Comparison of ENCODE assay signal across 2 cellular contexts in the genomic region with DNA sequence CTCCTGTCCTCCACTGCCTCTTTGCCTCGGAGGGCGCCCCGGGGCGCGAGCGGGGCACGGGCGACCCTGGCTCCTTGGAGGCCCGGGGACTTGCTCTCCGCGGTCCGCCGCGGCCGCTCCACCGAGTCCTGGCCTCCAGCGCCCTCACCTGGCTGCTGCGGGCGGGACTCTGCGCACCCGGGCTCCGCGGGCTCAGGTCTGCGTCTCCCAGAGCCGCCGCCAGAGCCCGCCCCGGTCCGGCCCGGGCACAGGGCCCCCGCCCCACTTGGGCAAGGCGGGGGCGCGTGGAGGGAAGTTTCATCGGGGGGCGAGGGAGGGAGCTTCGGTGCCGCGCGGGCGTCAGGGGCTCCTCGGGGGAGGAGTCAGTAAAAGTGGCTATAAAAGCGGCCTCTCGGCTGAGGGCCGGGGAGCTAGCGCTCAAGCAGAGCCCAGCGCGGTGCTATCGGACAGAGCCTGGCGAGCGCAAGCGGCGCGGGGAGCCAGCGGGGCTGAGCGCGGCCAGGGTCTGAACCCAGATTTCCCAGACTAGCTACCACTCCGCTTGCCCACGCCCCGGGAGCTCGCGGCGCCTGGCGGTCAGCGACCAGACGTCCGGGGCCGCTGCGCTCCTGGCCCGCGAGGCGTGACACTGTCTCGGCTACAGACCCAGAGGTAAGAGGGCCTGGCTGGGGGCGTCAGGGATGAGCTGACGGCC.
A peak's percentile ranks its signal among the peaks of the same experiment; 100 is the strongest.
TF ChIP-seq lines count a peak whose summit lies in the region.

A gene with protein sequence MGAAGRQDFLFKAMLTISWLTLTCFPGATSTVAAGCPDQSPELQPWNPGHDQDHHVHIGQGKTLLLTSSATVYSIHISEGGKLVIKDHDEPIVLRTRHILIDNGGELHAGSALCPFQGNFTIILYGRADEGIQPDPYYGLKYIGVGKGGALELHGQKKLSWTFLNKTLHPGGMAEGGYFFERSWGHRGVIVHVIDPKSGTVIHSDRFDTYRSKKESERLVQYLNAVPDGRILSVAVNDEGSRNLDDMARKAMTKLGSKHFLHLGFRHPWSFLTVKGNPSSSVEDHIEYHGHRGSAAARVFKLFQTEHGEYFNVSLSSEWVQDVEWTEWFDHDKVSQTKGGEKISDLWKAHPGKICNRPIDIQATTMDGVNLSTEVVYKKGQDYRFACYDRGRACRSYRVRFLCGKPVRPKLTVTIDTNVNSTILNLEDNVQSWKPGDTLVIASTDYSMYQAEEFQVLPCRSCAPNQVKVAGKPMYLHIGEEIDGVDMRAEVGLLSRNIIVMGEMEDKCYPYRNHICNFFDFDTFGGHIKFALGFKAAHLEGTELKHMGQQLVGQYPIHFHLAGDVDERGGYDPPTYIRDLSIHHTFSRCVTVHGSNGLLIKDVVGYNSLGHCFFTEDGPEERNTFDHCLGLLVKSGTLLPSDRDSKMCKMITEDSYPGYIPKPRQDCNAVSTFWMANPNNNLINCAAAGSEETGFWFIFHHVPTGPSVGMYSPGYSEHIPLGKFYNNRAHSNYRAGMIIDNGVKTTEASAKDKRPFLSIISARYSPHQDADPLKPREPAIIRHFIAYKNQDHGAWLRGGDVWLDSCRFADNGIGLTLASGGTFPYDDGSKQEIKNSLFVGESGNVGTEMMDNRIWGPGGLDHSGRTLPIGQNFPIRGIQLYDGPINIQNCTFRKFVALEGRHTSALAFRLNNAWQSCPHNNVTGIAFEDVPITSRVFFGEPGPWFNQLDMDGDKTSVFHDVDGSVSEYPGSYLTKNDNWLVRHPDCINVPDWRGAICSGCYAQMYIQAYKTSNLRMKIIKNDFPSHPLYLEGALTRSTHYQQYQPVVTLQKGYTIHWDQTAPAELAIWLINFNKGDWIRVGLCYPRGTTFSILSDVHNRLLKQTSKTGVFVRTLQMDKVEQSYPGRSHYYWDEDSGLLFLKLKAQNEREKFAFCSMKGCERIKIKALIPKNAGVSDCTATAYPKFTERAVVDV (N-terminal part only) (plus strand): TSS at position 407 of the 694 bp plus-strand sequence. CDS start 94,510 bp downstream, outside the sequence.

TF ChIP-seq in WTC11, 78 proteins besides CTCF, POLR2A, EP300 and RAD21:
- TF ChIP-seq, protein P1, sequence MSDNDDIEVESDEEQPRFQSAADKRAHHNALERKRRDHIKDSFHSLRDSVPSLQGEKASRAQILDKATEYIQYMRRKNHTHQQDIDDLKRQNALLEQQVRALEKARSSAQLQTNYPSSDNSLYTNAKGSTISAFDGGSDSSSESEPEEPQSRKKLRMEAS (CRISPR knock-in tag; IDR thresholded peaks at IDR 0.05) = 0 out of 2 replicates have a peak, but pooled peaks have one; percentile 34
- TF ChIP-seq ETV6 (CRISPR knock-in tag; IDR thresholded peaks at IDR 0.05) (0 out of 2 replicates have a peak, but pooled peaks have one; percentile 64), PRRX2 (CRISPR knock-in tag; IDR thresholded peaks at IDR 0.05) (no peak), GRHL2 (CRISPR knock-in tag; IDR thresholded peaks at IDR 0.05; ENCODE audit: insufficient replicate concordance, severe bottlenecking) (no peak)

TF ChIP-seq in H1, 55 proteins besides CTCF, POLR2A, EP300 and RAD21:
- TF ChIP-seq, protein P2, sequence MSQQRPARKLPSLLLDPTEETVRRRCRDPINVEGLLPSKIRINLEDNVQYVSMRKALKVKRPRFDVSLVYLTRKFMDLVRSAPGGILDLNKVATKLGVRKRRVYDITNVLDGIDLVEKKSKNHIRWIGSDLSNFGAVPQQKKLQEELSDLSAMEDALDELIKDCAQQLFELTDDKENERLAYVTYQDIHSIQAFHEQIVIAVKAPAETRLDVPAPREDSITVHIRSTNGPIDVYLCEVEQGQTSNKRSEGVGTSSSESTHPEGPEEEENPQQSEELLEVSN (IDR thresholded peaks at IDR 0.05) = no peak
- no peak for TF ChIP-seq KDM5A (IDR thresholded peaks at IDR 0.05; ENCODE audit: low read length)
- peak; percentile 7; the same call in 1 of the 2 replicates for TF ChIP-seq BACH1 (IDR thresholded peaks at IDR 0.05; ENCODE audit: low read length)
- TF ChIP-seq TAF1 (IDR thresholded peaks at IDR 0.05; ENCODE audit: low read depth, low read length) = peak; percentile 58
- no peak for TF ChIP-seq EGR1 (IDR thresholded peaks at IDR 0.05; ENCODE audit: borderline replicate concordance, low read depth, low read length)
- TF ChIP-seq CBX5 (IDR thresholded peaks at IDR 0.05; ENCODE audit: low read depth, low read length) = no peak
- no peak for TF ChIP-seq FOSL1 (IDR thresholded peaks at IDR 0.05; ENCODE audit: insufficient read depth, low read depth, low read length)
- no peak for TF ChIP-seq RBBP5 (IDR thresholded peaks at IDR 0.05; ENCODE audit: borderline replicate concordance, low read depth, low read length)
- no peak for TF ChIP-seq YY1 (IDR thresholded peaks at IDR 0.05; ENCODE audit: low read depth, low read length)
- 0 out of 4 replicates have a peak, but pooled peaks of 1 of the 2 experiments have one; percentile 1 for TF ChIP-seq HDAC2 (IDR thresholded peaks at IDR 0.05; ENCODE audit: borderline replicate concordance in 1 of 2, low read depth in 2 of 2, low read length in 2 of 2)
- no peak for TF ChIP-seq RNF2 (IDR thresholded peaks at IDR 0.05; ENCODE audit: borderline replicate concordance, low read depth, low read length, missing control alignments, poor library complexity, severe bottlenecking)
- TF ChIP-seq CTBP2 (IDR thresholded peaks at IDR 0.05; ENCODE audit: borderline replicate concordance, insufficient read depth, insufficient read length, low read length) = no peak
- no peak for TF ChIP-seq BCL11A (IDR thresholded peaks at IDR 0.05; ENCODE audit: low read depth in 2 of 2, low read length in 2 of 2)
- TF ChIP-seq, protein P1 (IDR thresholded peaks at IDR 0.05) = peak; percentile 5; the same call in 1 of the 2 replicates
- TF ChIP-seq NRF1 (IDR thresholded peaks at IDR 0.05; ENCODE audit: low read depth, low read length) = no peak
- TF ChIP-seq SP2 (IDR thresholded peaks at IDR 0.05; ENCODE audit: low read length) = no peak
- TF ChIP-seq SP1 (IDR thresholded peaks at IDR 0.05; ENCODE audit: low read depth, low read length) = no peak
- TF ChIP-seq, protein P3, sequence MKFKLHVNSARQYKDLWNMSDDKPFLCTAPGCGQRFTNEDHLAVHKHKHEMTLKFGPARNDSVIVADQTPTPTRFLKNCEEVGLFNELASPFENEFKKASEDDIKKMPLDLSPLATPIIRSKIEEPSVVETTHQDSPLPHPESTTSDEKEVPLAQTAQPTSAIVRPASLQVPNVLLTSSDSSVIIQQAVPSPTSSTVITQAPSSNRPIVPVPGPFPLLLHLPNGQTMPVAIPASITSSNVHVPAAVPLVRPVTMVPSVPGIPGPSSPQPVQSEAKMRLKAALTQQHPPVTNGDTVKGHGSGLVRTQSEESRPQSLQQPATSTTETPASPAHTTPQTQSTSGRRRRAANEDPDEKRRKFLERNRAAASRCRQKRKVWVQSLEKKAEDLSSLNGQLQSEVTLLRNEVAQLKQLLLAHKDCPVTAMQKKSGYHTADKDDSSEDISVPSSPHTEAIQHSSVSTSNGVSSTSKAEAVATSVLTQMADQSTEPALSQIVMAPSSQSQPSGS (IDR thresholded peaks at IDR 0.05; ENCODE audit: low read length) = no peak
- TF ChIP-seq CEBPB (IDR thresholded peaks at IDR 0.05; ENCODE audit: low read depth, low read length) = 0 out of 2 replicates have a peak, but pooled peaks have one; percentile 8
- TF ChIP-seq CHD1 (IDR thresholded peaks at IDR 0.05; ENCODE audit: low read depth, low read length) = no peak
- TF ChIP-seq SIN3A (conservative IDR thresholded peaks at IDR 0.05 in 1 of 2, IDR thresholded peaks at IDR 0.05 in 1 of 2; ENCODE audit: low read depth in 1 of 2, low read length in 2 of 2) = 0 out of 4 replicates have a peak, but pooled peaks of 1 of the 2 experiments have one; percentile 9
- peak; percentile 68 for TF ChIP-seq KDM4A (IDR thresholded peaks at IDR 0.05; ENCODE audit: low read depth, low read length, severe bottlenecking)
- no peak for TF ChIP-seq CREB1 (IDR thresholded peaks at IDR 0.05)
- no peak for TF ChIP-seq TCF12 (IDR thresholded peaks at IDR 0.05; ENCODE audit: low read depth, low read length)
- TF ChIP-seq JUN (IDR thresholded peaks at IDR 0.05; ENCODE audit: low read depth, low read length) = no peak
- TF ChIP-seq NANOG (IDR thresholded peaks at IDR 0.05; ENCODE audit: insufficient read depth, low read depth, low read length, poor library complexity, severe bottlenecking) = no peak
- no peak for TF ChIP-seq POLR2AphosphoS5 (IDR thresholded peaks at IDR 0.05; ENCODE audit: low read depth, low read length)
- TF ChIP-seq RFX5 (IDR thresholded peaks at IDR 0.05; ENCODE audit: borderline replicate concordance, low read depth, low read length) = no peak
- TF ChIP-seq TAF7 (optimal IDR thresholded peaks at IDR 0.05; ENCODE audit: borderline replicate concordance, low read depth, low read length) = peak; percentile 63
- 0 out of 2 replicates have a peak, but pooled peaks have one; percentile 11 for TF ChIP-seq SP4 (IDR thresholded peaks at IDR 0.05; ENCODE audit: low read length)
- peak; percentile 60; the same call in 1 of the 2 replicates for TF ChIP-seq TBP (IDR thresholded peaks at IDR 0.05; ENCODE audit: low read depth, low read length)
